ENCODE assay signal across 8 cellular contexts in the genomic region with DNA sequence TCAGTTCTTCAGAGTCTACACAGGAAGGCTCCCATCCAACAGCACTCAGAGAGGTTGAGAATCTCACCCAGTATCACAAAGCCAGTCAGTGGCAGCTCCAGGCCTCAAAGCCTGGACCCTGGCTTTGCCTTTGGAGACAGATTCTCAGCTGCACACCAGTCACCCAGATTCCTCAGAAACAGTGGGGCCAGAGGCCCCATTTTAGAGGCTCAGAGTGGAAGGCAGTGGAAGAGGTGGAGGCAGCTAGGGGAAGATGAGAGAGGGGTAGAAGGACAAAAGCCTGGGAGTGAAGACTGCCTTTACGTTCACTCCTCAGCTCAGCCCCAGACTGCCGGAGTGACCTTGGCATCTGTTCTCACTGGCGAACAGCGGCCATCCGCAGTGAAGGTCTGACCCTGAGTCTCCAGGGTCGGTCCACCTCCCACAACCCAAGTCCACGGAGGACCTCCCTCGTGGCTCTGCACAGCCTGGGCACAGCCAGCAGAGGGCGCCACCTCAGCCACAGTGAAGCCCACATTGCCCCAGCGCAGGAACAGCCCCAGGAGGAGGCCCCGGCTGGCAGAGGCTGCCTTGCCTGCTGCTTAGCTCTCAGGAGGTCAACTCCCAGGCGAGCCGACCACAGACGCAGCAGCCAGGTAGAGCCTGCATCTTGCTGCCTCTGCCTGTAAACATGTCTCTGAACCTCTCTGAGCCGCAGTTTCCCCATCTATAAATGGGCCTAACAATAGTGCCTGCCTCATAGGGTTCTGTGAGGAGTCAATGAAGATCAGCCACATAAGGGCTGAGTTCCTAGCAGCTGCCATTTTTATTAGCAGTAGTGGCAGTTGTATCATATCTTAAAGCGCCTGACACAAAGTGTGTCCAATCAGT. TPM values are rescaled to one million over a fixed set of nuclear protein-coding genes. Genes with fewer than 3 reads are reported as not detected.
DNase-seq lines count a peak whose midpoint lies in the region; ATAC-seq and TF ChIP-seq lines count a peak whose summit lies in the region.

No MANE protein-coding gene starts in this region.

- H3K79me2 ChIP-seq in parathyroid adenoma = no peaks in the 10 kb centered on the region

- H3K4me1 Mint-ChIP-seq in activated T-helper 2 cell treated with anti-CD3 and anti-CD28 coated beads, Interferon-gamma antibody, Interleukin-2, Interleukin-4, amounts not matched to agents 10 μg/mL and 5 μg/mL and 100 μg/mL, durations not matched to agents 14 hours and 24 hours and 36 hours (ENCODE audit: low read depth) = peaks cover 4% of the 10 kb centered on the region

- H3K9ac ChIP-seq in parathyroid adenoma = no peak overlapping the region

- H3K27ac ChIP-seq in gastroesophageal sphincter (no peak overlapping the region), parathyroid adenoma (no peak overlapping the region)

- in situ Hi-C loops in GM13977 (cut with MboI; ENCODE audit: low pct_unique_long_range_greater_than_20kb, low sequenced_read_pairs, unreplicated experiment) = no loop called here

- H3K36me3 ChIP-seq in gastroesophageal sphincter = no peaks in the 10 kb centered on the region
- no peaks in the 10 kb centered on the region for H3K36me3 ChIP-seq in parathyroid adenoma (ENCODE audit: control insufficient read depth, insufficient read depth, low read length)

- H3K4me1 ChIP-seq in gastroesophageal sphincter = peaks cover 0 to 39% (median 8%) of the 10 kb centered on the region in 3 donors
- H3K4me1 ChIP-seq in parathyroid adenoma = no peaks in the 10 kb centered on the region

- TF ChIP-seq EP300 in gastroesophageal sphincter (IDR thresholded peaks at IDR 0.05) = no peak

- no peak overlapping the region for H3K27ac Mint-ChIP-seq in activated T-helper 2 cell treated with anti-CD3 and anti-CD28 coated beads, Interferon-gamma antibody, Interleukin-2, Interleukin-4, amounts not matched to agents 10 μg/mL and 5 μg/mL and 100 μg/mL, durations not matched to agents 14 hours and 24 hours and 36 hours

- H3K4me3 ChIP-seq in gastroesophageal sphincter (no peak overlapping the region), parathyroid adenoma (ENCODE audit: low read depth, low read length) (no peak overlapping the region)

- H3K4me2 ChIP-seq in parathyroid adenoma (ENCODE audit: low read length) = no peak overlapping the region

- no peaks in the 10 kb centered on the region for H3K27me3 ChIP-seq in gastroesophageal sphincter
- no peaks in the 10 kb centered on the region for H3K27me3 ChIP-seq in parathyroid adenoma (ENCODE audit: control insufficient read depth, insufficient read depth, low read length)

- TF ChIP-seq CTCF in GM13977 (IDR thresholded peaks at IDR 0.05; ENCODE audit: extremely low read depth, insufficient read depth, missing control alignments) (peak; percentile 97), gastroesophageal sphincter (IDR thresholded peaks at IDR 0.05) (peak in 3 of 4 experiments; percentile 61 to 83 (median 70)), parathyroid adenoma (IDR thresholded peaks at IDR 0.05) (peak; percentile 44)

- intact Hi-C loops in activated T-helper 2 cell treated with anti-CD3 and anti-CD28 coated beads, Interferon-gamma antibody, Interleukin-2, Interleukin-4, amounts not matched to agents 10 μg/mL and 5 μg/mL and 100 μg/mL, durations not matched to agents 14 hours and 24 hours and 36 hours (cut with micrococcal nuclease) = loop anchor here (2.0 kb wide), 1 partner anchor 210 kb away; no protein-coding TSS in a partner anchor

- H3K9me3 ChIP-seq in gastroesophageal sphincter = no peaks in the 10 kb centered on the region
- no peaks in the 10 kb centered on the region for H3K9me3 ChIP-seq in parathyroid adenoma (ENCODE audit: control insufficient read depth, low read length)

- H3K36me3 Mint-ChIP-seq in activated T-helper 2 cell treated with anti-CD3 and anti-CD28 coated beads, Interferon-gamma antibody, Interleukin-2, Interleukin-4, amounts not matched to agents 10 μg/mL and 5 μg/mL and 100 μg/mL, durations not matched to agents 14 hours and 24 hours and 36 hours (ENCODE audit: low read depth) = no peaks in the 10 kb centered on the region

- H3K9me3 Mint-ChIP-seq in activated T-helper 2 cell treated with anti-CD3 and anti-CD28 coated beads, Interferon-gamma antibody, Interleukin-2, Interleukin-4, amounts not matched to agents 10 μg/mL and 5 μg/mL and 100 μg/mL, durations not matched to agents 14 hours and 24 hours and 36 hours = no peaks in the 10 kb centered on the region

- no peak overlapping the region for H2AFZ ChIP-seq in parathyroid adenoma

- TF ChIP-seq POLR2A in gastroesophageal sphincter (IDR thresholded peaks at IDR 0.05) = no peak

- peak; percentile 83 for DNase-seq in AG20443 (ENCODE audit: low spot score)
- peak; percentile 85 for DNase-seq in GM13977 (ENCODE audit: low spot score)
- DNase-seq in NOMO-1 treated with dmso at 0.1 percent for 144 hours (lab: John Stamatoyannopoulos, UW; ENCODE audit: unreplicated experiment) = peak; percentile 24
- peak; percentile 58 for DNase-seq in activated T-helper 2 cell treated with anti-CD3 and anti-CD28 coated beads, Interferon-gamma antibody, Interleukin-2, Interleukin-4, amounts not matched to agents 10 μg/mL and 5 μg/mL and 100 μg/mL, durations not matched to agents 14 hours and 24 hours and 36 hours (ENCODE audit: low spot score)
- no peak for DNase-seq in RKO (ENCODE audit: low spot score)
- DNase-seq in NCI-H2107 treated with DMSO at 0.1 percent for 48 hours (lab: John Stamatoyannopoulos, UW; ENCODE audit: unreplicated experiment) = no peak

- WGBS in gastroesophageal sphincter (ENCODE audit: low coverage in 1 of 2), 2 donors = 57% methylated on average over 6 of the region's 16 CpGs; no CpG with 5 or more reads in 1 of the 2 donors

- no peak for ATAC-seq in gastroesophageal sphincter

- peaks cover 26% of the 10 kb centered on the region for H3K27me3 Mint-ChIP-seq in activated T-helper 2 cell treated with anti-CD3 and anti-CD28 coated beads, Interferon-gamma antibody, Interleukin-2, Interleukin-4, amounts not matched to agents 10 μg/mL and 5 μg/mL and 100 μg/mL, durations not matched to agents 14 hours and 24 hours and 36 hours (ENCODE audit: low read depth)

- H3K4me3 Mint-ChIP-seq in activated T-helper 2 cell treated with anti-CD3 and anti-CD28 coated beads, Interferon-gamma antibody, Interleukin-2, Interleukin-4, amounts not matched to agents 10 μg/mL and 5 μg/mL and 100 μg/mL, durations not matched to agents 14 hours and 24 hours and 36 hours (ENCODE audit: low read depth) = no peak overlapping the region

RNA-seq across cellular contexts. Expression of a gene that starts 5.9 kb away (rescaled TPM):
- total RNA-seq in activated T-helper 2 cell treated with anti-CD3 and anti-CD28 coated beads, Interferon-gamma antibody, Interleukin-2, Interleukin-4, amounts not matched to agents 10 μg/mL and 5 μg/mL and 100 μg/mL, durations not matched to agents 14 hours and 24 hours and 36 hours = not detected in 2 replicates
- total RNA-seq in gastroesophageal sphincter = 10 to 100 TPM in 2 of 4 donors, 1 to 10 TPM in 2; 7.3 to 11.3 (median 8.9) TPM

RNA-seq across cellular contexts. Expression of a gene that starts 9.7 kb away (rescaled TPM):
- total RNA-seq in activated T-helper 2 cell treated with anti-CD3 and anti-CD28 coated beads, Interferon-gamma antibody, Interleukin-2, Interleukin-4, amounts not matched to agents 10 μg/mL and 5 μg/mL and 100 μg/mL, durations not matched to agents 14 hours and 24 hours and 36 hours = 0.62 TPM in 1 of 2 replicates, not detected in the other
- under 1 TPM in 1 of 4 donors, not detected in 3; 0.58 TPM for total RNA-seq in gastroesophageal sphincter

RNA-seq across cellular contexts. Expression of a gene that starts 24.6 kb away (rescaled TPM):
- total RNA-seq in activated T-helper 2 cell treated with anti-CD3 and anti-CD28 coated beads, Interferon-gamma antibody, Interleukin-2, Interleukin-4, amounts not matched to agents 10 μg/mL and 5 μg/mL and 100 μg/mL, durations not matched to agents 14 hours and 24 hours and 36 hours = 0.66 and 1.5 TPM in 2 replicates
- 100 to 1,000 TPM in 2 of 4 donors, 10 to 100 TPM in 2; 71.5 to 138 (median 101) TPM for total RNA-seq in gastroesophageal sphincter

RNA-seq across cellular contexts. Expression of a gene that starts 59.1 kb away (rescaled TPM):
- 50.2 and 50.5 TPM in 2 replicates for total RNA-seq in activated T-helper 2 cell treated with anti-CD3 and anti-CD28 coated beads, Interferon-gamma antibody, Interleukin-2, Interleukin-4, amounts not matched to agents 10 μg/mL and 5 μg/mL and 100 μg/mL, durations not matched to agents 14 hours and 24 hours and 36 hours
- 10 to 100 TPM; 25.4 to 46.9 (median 29.8) TPM for total RNA-seq in gastroesophageal sphincter

RNA-seq across cellular contexts. Expression of a gene that starts 59.4 kb away (rescaled TPM):
- total RNA-seq in activated T-helper 2 cell treated with anti-CD3 and anti-CD28 coated beads, Interferon-gamma antibody, Interleukin-2, Interleukin-4, amounts not matched to agents 10 μg/mL and 5 μg/mL and 100 μg/mL, durations not matched to agents 14 hours and 24 hours and 36 hours = 155 and 172 TPM in 2 replicates
- 10 to 100 TPM; 29.1 to 54.1 (median 46.0) TPM for total RNA-seq in gastroesophageal sphincter

Comparison
In these comparisons a context has a peak if more than half of its experiments do, and no peak if none do; other contexts are left out.
1. DNase-seq: peak in AG20443 (single experiment), GM13977 (single experiment), NOMO-1 treated with dmso at 0.1 percent for 144 hours (single experiment) and activated T-helper 2 cell treated with anti-CD3 and anti-CD28 coated beads, Interferon-gamma antibody, Interleukin-2, Interleukin-4, amounts not matched to agents 10 μg/mL and 5 μg/mL and 100 μg/mL, durations not matched to agents 14 hours and 24 hours and 36 hours (single experiment); none in RKO (single experiment) and NCI-H2107 treated with DMSO at 0.1 percent for 48 hours (single experiment).
2. CTCF ChIP-seq: peak in every context shown above with its lines; median percentile 97 in GM13977; 70 in gastroesophageal sphincter; 44 in parathyroid adenoma.
3. RNA of a gene that starts 24.6 kb away (total RNA-seq): 71.5 to 138 TPM in gastroesophageal sphincter; 0.66 to 1.5 TPM in activated T-helper 2 cell treated with anti-CD3 and anti-CD28 coated beads, Interferon-gamma antibody, Interleukin-2, Interleukin-4, amounts not matched to agents 10 μg/mL and 5 μg/mL and 100 μg/mL, durations not matched to agents 14 hours and 24 hours and 36 hours; every median in the first group is over 10 times any median in the second.